In the genomic region with DNA sequence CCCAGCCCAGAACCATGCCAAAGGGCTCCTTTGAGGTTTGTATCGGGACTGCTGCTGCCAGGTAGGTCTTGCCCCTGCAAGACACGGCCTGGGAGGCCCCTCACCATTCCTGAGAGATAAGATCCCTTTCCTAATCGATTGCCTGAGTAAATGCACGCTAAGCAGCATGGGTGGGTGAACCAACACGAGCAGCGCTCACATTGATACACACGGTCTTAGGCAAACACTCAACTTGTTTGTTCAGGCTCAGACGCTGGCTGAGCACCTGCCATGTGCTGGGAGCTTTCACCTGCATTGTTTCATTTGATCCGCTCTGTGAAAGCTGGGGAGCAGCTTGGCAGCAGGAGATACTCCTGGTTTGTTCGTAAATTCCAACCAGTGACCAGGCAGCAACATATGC, we compare ENCODE assay signal across 2 cellular contexts.
TF ChIP-seq lines count a peak whose summit lies in the region.

No MANE protein-coding gene starts in this region.

TF ChIP-seq in HEK293, 187 proteins besides CTCF, POLR2A, EP300 and RAD21:
- TF ChIP-seq GLIS1 (tag by site-specific recombination; IDR thresholded peaks at IDR 0.05) (0 out of 2 replicates have a peak, but pooled peaks have one; percentile 14), MYNN (tag by site-specific recombination; IDR thresholded peaks at IDR 0.05; ENCODE audit: borderline replicate concordance) (no peak)
TF ChIP-seq in HEK293: peak in this region for 1.

TF ChIP-seq in WTC11, 78 proteins besides CTCF, POLR2A, EP300 and RAD21:
- TF ChIP-seq, protein P1, sequence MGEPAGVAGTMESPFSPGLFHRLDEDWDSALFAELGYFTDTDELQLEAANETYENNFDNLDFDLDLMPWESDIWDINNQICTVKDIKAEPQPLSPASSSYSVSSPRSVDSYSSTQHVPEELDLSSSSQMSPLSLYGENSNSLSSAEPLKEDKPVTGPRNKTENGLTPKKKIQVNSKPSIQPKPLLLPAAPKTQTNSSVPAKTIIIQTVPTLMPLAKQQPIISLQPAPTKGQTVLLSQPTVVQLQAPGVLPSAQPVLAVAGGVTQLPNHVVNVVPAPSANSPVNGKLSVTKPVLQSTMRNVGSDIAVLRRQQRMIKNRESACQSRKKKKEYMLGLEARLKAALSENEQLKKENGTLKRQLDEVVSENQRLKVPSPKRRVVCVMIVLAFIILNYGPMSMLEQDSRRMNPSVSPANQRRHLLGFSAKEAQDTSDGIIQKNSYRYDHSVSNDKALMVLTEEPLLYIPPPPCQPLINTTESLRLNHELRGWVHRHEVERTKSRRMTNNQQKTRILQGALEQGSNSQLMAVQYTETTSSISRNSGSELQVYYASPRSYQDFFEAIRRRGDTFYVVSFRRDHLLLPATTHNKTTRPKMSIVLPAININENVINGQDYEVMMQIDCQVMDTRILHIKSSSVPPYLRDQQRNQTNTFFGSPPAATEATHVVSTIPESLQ (CRISPR knock-in tag; IDR thresholded peaks at IDR 0.05): no peak
- TF ChIP-seq RELA (CRISPR knock-in tag; IDR thresholded peaks at IDR 0.05; ENCODE audit: borderline replicate concordance) (no peak), GABPB1 (CRISPR knock-in tag; IDR thresholded peaks at IDR 0.05) (peak; percentile 46; the same call in 1 of the 2 replicates)
